27 cellular contexts compared by ENCODE assay signal in genomic region chr16:78094998-78095397, GRCh38.
"Had no signal": no experiment of that assay in that cellular context is flagged by ENCODE, and none has a peak within 500 bp of the region (broad histone marks: within the 10 kb centered on the region; RNA-seq: fewer than 3 reads in every experiment).

No MANE protein-coding gene starts in this region.

- ATAC-seq: natural killer cell; psoas muscle; right cardiac atrium; right lobe of liver; stimulated activated memory B cell treated with anti-CD40 and anti-IgM and Interleukin-4, amounts not matched to agents 10 μg/mL and 1 μg/mL and 100 μg/mL, for 72 hours; stimulated activated naive CD8-positive, alpha-beta T cell treated with anti-CD3 and anti-CD28 coated beads, Interleukin-15, amount 100 ng/mL, for 72 hours; stimulated activated naive CD8-positive, alpha-beta T cell treated with anti-CD3 and anti-CD28 coated beads, Interleukin-15, Interleukin-2, amounts not matched to agents 100 U/mL and 50 U/mL, for 24 hours had no signal

- H3K9ac ChIP-seq: neural progenitor cell, parathyroid adenoma had no signal

- H3K9me3 ChIP-seq: ovary, psoas muscle, sigmoid colon, thoracic aorta, thyroid gland, tibial nerve, upper lobe of left lung, vagina had no signal

- H3K4me2 ChIP-seq: neural progenitor cell had no signal

- DNase-seq: natural killer cell; occipital lobe; ovary; posterior cingulate gyrus; psoas muscle; right cardiac atrium; right lobe of liver; sigmoid colon; small intestine; stimulated activated CD4-positive, alpha-beta T cell treated with anti-CD3 and anti-CD28 coated beads, Interleukin-15, amount 100 ng/mL, for 24 hours; stimulated activated CD4-positive, alpha-beta T cell treated with anti-CD3 and anti-CD28 coated beads, Interleukin-2, amount 100 ng/mL, for 24 hours; stimulated activated CD4-positive, alpha-beta T cell treated with anti-CD3 and anti-CD28 coated beads, Interleukin-4, amount 100 ng/mL, for 1 hour; stimulated activated CD4-positive, alpha-beta T cell treated with anti-CD3 and anti-CD28 coated beads, Interleukin-4, amount 100 ng/mL, for 4 hours; stimulated activated CD8-positive, alpha-beta memory T cell treated with anti-CD3 and anti-CD28 coated beads, Interleukin-4, amount 100 ng/mL, for 48 hours; stimulated activated naive CD4-positive, alpha-beta T cell; stimulated activated naive CD8-positive, alpha-beta T cell treated with anti-CD3 and anti-CD28 coated beads, Interleukin-15, amount 100 ng/mL, for 72 hours; stimulated activated naive CD8-positive, alpha-beta T cell treated with anti-CD3 and anti-CD28 coated beads, Interleukin-15, Interleukin-2, amounts not matched to agents 100 U/mL and 50 U/mL, for 24 hours; thyroid gland; trophoblast cell; upper lobe of left lung had no signal

- FAIRE-seq: small intestine, urothelium cell line had no signal

- H3K27ac ChIP-seq: neural progenitor cell, ovary, parathyroid adenoma, psoas muscle, right lobe of liver, sigmoid colon, thoracic aorta, thyroid gland, tibial nerve, upper lobe of left lung, vagina had no signal

- H3K36me3 ChIP-seq: neural progenitor cell, ovary, right lobe of liver, sigmoid colon, thoracic aorta, thyroid gland, tibial nerve, upper lobe of left lung, vagina had no signal

- H3K4me1 ChIP-seq: neural progenitor cell, psoas muscle had no signal

- H2AFZ ChIP-seq: neural progenitor cell, parathyroid adenoma had no signal

- H3K27me3 ChIP-seq: neural progenitor cell, ovary, right lobe of liver, sigmoid colon, thyroid gland, upper lobe of left lung, vagina had no signal

- H3K4me3 ChIP-seq: neural progenitor cell, ovary, psoas muscle, right lobe of liver, sigmoid colon, thoracic aorta, thyroid gland, tibial nerve, upper lobe of left lung, vagina had no signal
